ENCODE assay signal across 9 cellular contexts in the genomic region with DNA sequence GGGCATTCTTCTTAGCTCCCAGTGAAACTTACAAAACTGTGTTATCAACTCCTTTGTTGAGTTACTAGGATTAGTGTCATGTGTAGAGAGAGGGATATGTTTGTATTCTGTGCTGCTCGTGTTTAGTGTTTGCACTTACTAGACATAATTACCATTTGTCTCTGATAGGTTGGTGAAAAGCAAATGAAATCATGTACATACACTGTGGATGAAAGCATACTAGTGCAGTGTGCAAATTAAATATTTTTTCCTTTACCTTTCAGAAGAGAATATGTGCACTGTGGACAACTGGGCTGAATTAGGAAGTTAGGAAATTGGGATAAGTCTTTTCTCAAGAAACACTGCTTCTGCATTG. TPM values are rescaled to one million over a fixed set of nuclear protein-coding genes. Genes with fewer than 3 reads are reported as not detected.
DNase-seq lines count a peak whose midpoint lies in the region; ATAC-seq and TF ChIP-seq lines count a peak whose summit lies in the region.
"Had no signal": no experiment of that assay in that cellular context is flagged by ENCODE, and none has a peak within 500 bp of the region (broad histone marks: within the 10 kb centered on the region; RNA-seq: fewer than 3 reads in every experiment).

No MANE protein-coding gene starts in this region.

- TF ChIP-seq CTCF in VCaP (conservative IDR thresholded peaks at IDR 0.05): no peak
- TF ChIP-seq CTCF in hepatocyte (IDR thresholded peaks at IDR 0.05; ENCODE audit: poor library complexity): no peak
- no peak for TF ChIP-seq CTCF in type B pancreatic cell (conservative IDR thresholded peaks at IDR 0.05)

- H3K9me3 Mint-ChIP-seq in activated T-cell treated with anti-CD3 and anti-CD28 coated beads, Interleukin-2, amount 50 U/mL, for 72 hours: no peaks in the 10 kb centered on the region
- H3K9me3 Mint-ChIP-seq in type B pancreatic cell: no peaks in the 10 kb centered on the region

- no peaks in the 10 kb centered on the region for H3K27me3 Mint-ChIP-seq in activated T-cell treated with anti-CD3 and anti-CD28 coated beads, Interleukin-2, amount 50 U/mL, for 72 hours (ENCODE audit: low read depth)
- no peaks in the 10 kb centered on the region for H3K27me3 Mint-ChIP-seq in type B pancreatic cell

- H3K36me3 ChIP-seq in hepatocyte (replicated peaks; ENCODE audit: insufficient read depth, low read depth): no peaks in the 10 kb centered on the region

- peaks cover 15% of the 10 kb centered on the region for H3K4me1 ChIP-seq in hepatocyte (ENCODE audit: insufficient read depth)

- ATAC-seq in activated T-cell treated with anti-CD3 and anti-CD28 coated beads, Interleukin-2, amount 50 U/mL, for 72 hours (replicated peaks in 1 of 2): no peak
- no peak for ATAC-seq in GM18868 (IDR thresholded peaks at IDR 0.05; ENCODE audit: unreplicated experiment)
- no peak for ATAC-seq in HG03520 (IDR thresholded peaks at IDR 0.05; ENCODE audit: unreplicated experiment)

- peaks cover 3 to 7% of the 10 kb centered on the region in 2 donors for H3K36me3 Mint-ChIP-seq in activated T-cell treated with anti-CD3 and anti-CD28 coated beads, Interleukin-2, amount 50 U/mL, for 72 hours (ENCODE audit: insufficient read depth in 2 of 2)
- peaks cover 17% of the 10 kb centered on the region for H3K36me3 Mint-ChIP-seq in type B pancreatic cell

- H2AFZ ChIP-seq in hepatocyte: peak overlapping the region; percentile 91

- no peak for DNase-seq in activated T-cell treated with anti-CD3 and anti-CD28 coated beads, Interleukin-2, amount 50 U/mL, for 72 hours
- no peak for DNase-seq in activated T-cell treated with anti-CD3 and anti-CD28 coated beads, Interleukin-2, amount 50 U/mL, for 1 hour
- no peak for DNase-seq in hepatocyte (ENCODE audit: low spot score)
- DNase-seq in type B pancreatic cell (ENCODE audit: extremely low spot score, unreplicated experiment): no peak
- no peak for DNase-seq in NCI-H526 treated with DMSO at 0.1 percent for 48 hours (lab: John Stamatoyannopoulos, UW)
- DNase-seq: NCI-H1436 had no signal

- peaks cover 47% of the 10 kb centered on the region for H3K79me2 ChIP-seq in hepatocyte

- H3K9me3 ChIP-seq in hepatocyte (ENCODE audit: low read depth): no peaks in the 10 kb centered on the region

- H3K4me1 Mint-ChIP-seq in activated T-cell treated with anti-CD3 and anti-CD28 coated beads, Interleukin-2, amount 50 U/mL, for 72 hours (ENCODE audit: low read depth): peaks cover 44% of the 10 kb centered on the region
- H3K4me1 Mint-ChIP-seq in type B pancreatic cell (ENCODE audit: unreplicated experiment): peaks cover 26% of the 10 kb centered on the region

- peak overlapping the region; percentile 91 for H3K27ac Mint-ChIP-seq in activated T-cell treated with anti-CD3 and anti-CD28 coated beads, Interleukin-2, amount 50 U/mL, for 72 hours
- H3K27ac Mint-ChIP-seq in type B pancreatic cell: peak overlapping the region; percentile 92

- no peaks in the 10 kb centered on the region for H3K9me2 ChIP-seq in hepatocyte (replicated peaks; ENCODE audit: insufficient read depth)

- H3K4me3 Mint-ChIP-seq in activated T-cell treated with anti-CD3 and anti-CD28 coated beads, Interleukin-2, amount 50 U/mL, for 72 hours: peak overlapping the region; percentile 83 to 95
- peak overlapping the region; percentile 93 for H3K4me3 Mint-ChIP-seq in type B pancreatic cell

- WGBS in hepatocyte (ENCODE audit: low lambda C conversion rate, missing lambda C conversion rate): 7% methylated on average over 1 of the region's 1 CpG

- no peaks in the 10 kb centered on the region for H4K20me1 ChIP-seq in hepatocyte (ENCODE audit: insufficient read depth, poor library complexity, severe bottlenecking)

- peak overlapping the region; percentile 84 for H3K4me3 ChIP-seq in hepatocyte

- H3K27ac ChIP-seq in VCaP (peak overlapping the region; percentile 85), hepatocyte (peak overlapping the region; percentile 88)

- no peaks in the 10 kb centered on the region for H3K27me3 ChIP-seq in hepatocyte

- H3K4me2 ChIP-seq in hepatocyte: peak overlapping the region; percentile 93

RNA-seq across cellular contexts. Expression of a gene that starts 1.2 kb away (rescaled TPM):
- total RNA-seq in activated T-cell treated with anti-CD3 and anti-CD28 coated beads, Interleukin-2, amount 50 U/mL, for 72 hours: 1 to 10 TPM; 7.8 to 9.4 TPM
- total RNA-seq in hepatocyte: 7.2 and 12.5 TPM in 2 replicates
- polyA plus RNA-seq in hepatocyte: 3.3 and 6.8 TPM in 2 replicates
- 6.1 and 11.6 TPM in 2 replicates for total RNA-seq in type B pancreatic cell (ENCODE audit: low replicate concordance)

RNA-seq across cellular contexts. Expression of a gene that starts 1.3 kb away (rescaled TPM):
- total RNA-seq in activated T-cell treated with anti-CD3 and anti-CD28 coated beads, Interleukin-2, amount 50 U/mL, for 72 hours: 10 to 100 TPM; 58.8 to 62.6 TPM
- total RNA-seq in hepatocyte (57.0 and 72.4 TPM in 2 replicates), type B pancreatic cell (ENCODE audit: low replicate concordance) (94.5 and 121 TPM in 2 replicates)
- polyA plus RNA-seq in hepatocyte: 80.6 and 83.0 TPM in 2 replicates
